ENCODE assay signal across 12 cellular contexts in the genomic region with DNA sequence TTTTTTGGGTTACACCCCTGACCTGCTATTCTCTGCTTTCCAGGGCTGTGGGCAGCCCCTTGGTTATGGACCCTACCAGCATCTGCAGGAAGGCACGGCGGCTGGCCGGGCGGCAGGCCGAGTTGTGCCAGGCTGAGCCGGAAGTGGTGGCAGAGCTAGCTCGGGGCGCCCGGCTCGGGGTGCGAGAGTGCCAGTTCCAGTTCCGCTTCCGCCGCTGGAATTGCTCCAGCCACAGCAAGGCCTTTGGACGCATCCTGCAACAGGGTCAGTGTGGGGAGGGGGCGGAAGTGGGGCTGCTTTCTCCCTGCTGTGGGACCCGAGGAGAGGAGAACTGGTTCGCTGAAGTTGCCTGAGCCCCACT. TPM values are rescaled to one million over a fixed set of nuclear protein-coding genes. Genes with fewer than 3 reads are reported as not detected.
DNase-seq lines count a peak whose midpoint lies in the region; ATAC-seq, FAIRE-seq and TF ChIP-seq lines count a peak whose summit lies in the region.
"Had no signal": no experiment of that assay in that cellular context is flagged by ENCODE, and none has a peak within 500 bp of the region (broad histone marks: within the 10 kb centered on the region; RNA-seq: fewer than 3 reads in every experiment).

No MANE protein-coding gene starts in this region.

- no peak overlapping the region for H3K23ac ChIP-seq in H1 (ENCODE audit: insufficient read length)

- no peak overlapping the region for H3K14ac ChIP-seq in H1 (ENCODE audit: insufficient read length)

- peak in 1 of 2 donors; percentile 8 for ATAC-seq in activated T-cell treated with anti-CD3 and anti-CD28 coated beads, Interleukin-2, amount 50 U/mL, for 4 hours

- no peaks in the 10 kb centered on the region for H3K36me3 Mint-ChIP-seq in activated T-cell treated with anti-CD3 and anti-CD28 coated beads, Interleukin-2, amount 50 U/mL, for 4 hours (ENCODE audit: insufficient read depth)

- H3K9ac ChIP-seq in H1 (replicated peaks in 1 of 4; ENCODE audit: extremely low read depth in 1 of 4, low read depth in 3 of 4, low read length in 3 of 4) (no peak overlapping the region), subcutaneous abdominal adipose tissue (ENCODE audit: low read length in 5 of 5) (no peak overlapping the region)

- H3K4me1 ChIP-seq in H1 (replicated peaks in 1 of 4; ENCODE audit: control insufficient read depth in 3 of 4, insufficient read depth in 4 of 4, low read length in 3 of 4), result peaks cover 0 to 24% (median 12%) of the 10 kb centered on the region in 4 experiments; a peak in 6 of 7 replicates
- peaks cover 0 to 18% (median 6%) of the 10 kb centered on the region in 5 donors for H3K4me1 ChIP-seq in subcutaneous abdominal adipose tissue (ENCODE audit: control insufficient read depth in 5 of 5, insufficient read depth in 5 of 5, low read length in 5 of 5)

- no peak overlapping the region for H3K56ac ChIP-seq in H1 (replicated peaks; ENCODE audit: insufficient read length, low read depth, low read length)

- H4K91ac ChIP-seq in H1 (replicated peaks; ENCODE audit: insufficient read length, low read length), result no peak overlapping the region

- H3K9me3 ChIP-seq in H1 (ENCODE audit: insufficient read depth in 2 of 2, low read depth in 1 of 2, low read length in 1 of 2) (no peaks in the 10 kb centered on the region; a peak in 1 of 4 replicates), subcutaneous abdominal adipose tissue (ENCODE audit: control insufficient read depth in 5 of 5, low read length in 5 of 5) (no peaks in the 10 kb centered on the region)

- peaks cover 36% of the 10 kb centered on the region for H3K27me3 Mint-ChIP-seq in activated T-cell treated with anti-CD3 and anti-CD28 coated beads, Interleukin-2, amount 50 U/mL, for 4 hours (ENCODE audit: low read depth)

- H3K36me3 ChIP-seq in H1 (ENCODE audit: control insufficient read depth in 2 of 4, insufficient read depth in 4 of 4, low read length in 3 of 4) (peaks cover 0 to 12% (median 0%) of the 10 kb centered on the region in 4 experiments; a peak in 1 of 8 replicates), subcutaneous abdominal adipose tissue (ENCODE audit: control insufficient read depth in 5 of 5, insufficient read depth in 5 of 5, low read length in 5 of 5) (no peaks in the 10 kb centered on the region)

- no peak overlapping the region for H4K5ac ChIP-seq in H1 (ENCODE audit: insufficient read length, low read depth, low read length)

- H3K23me2 ChIP-seq in H1 (ENCODE audit: low read depth, low read length), result peaks cover 6% of the 10 kb centered on the region; the same call in 1 of the 2 replicates

- no peak overlapping the region for H3K27ac ChIP-seq in H1 (ENCODE audit: low read depth, low read length)
- H3K27ac ChIP-seq in subcutaneous abdominal adipose tissue (ENCODE audit: low read depth, low read length), result no peak overlapping the region

- H3K4ac ChIP-seq in H1 (replicated peaks; ENCODE audit: insufficient read length, low read depth, low read length), result no peak overlapping the region

- no peaks in the 10 kb centered on the region for H3K79me2 ChIP-seq in H1 (ENCODE audit: control insufficient read depth in 1 of 2, insufficient read depth in 2 of 2, low read length in 2 of 2)

- TF ChIP-seq EP300 in H1 (IDR thresholded peaks at IDR 0.05; ENCODE audit: borderline replicate concordance in 1 of 2, low read depth in 2 of 2, low read length in 2 of 2), result no peak

- H4K8ac ChIP-seq in H1 (ENCODE audit: extremely low read depth, insufficient read depth, low read length), result no peak overlapping the region

- peak overlapping the region; percentile 29; the same call in 1 of the 2 replicates for H2BK15ac ChIP-seq in H1 (ENCODE audit: low read length)

- H2BK20ac ChIP-seq in H1 (ENCODE audit: low read length), result no peak overlapping the region

- DNase-seq in activated T-cell treated with anti-CD3 and anti-CD28 coated beads, Interleukin-2, amount 50 U/mL, for 4 hours, result no peak
- DNase-seq in activated T-cell treated with anti-CD3 and anti-CD28 coated beads for 4 hours, result no peak
- peak; percentile 37 for DNase-seq in NOMO-1 treated with dmso at 0.1 percent for 144 hours (lab: John Stamatoyannopoulos, UW; ENCODE audit: unreplicated experiment)
- DNase-seq in H1 (ENCODE audit: low read depth in 1 of 2, low spot score in 2 of 2), result no peak
- DNase-seq in NCI-H1105 (lab: John Stamatoyannopoulos, UW), result no peak
- DNase-seq in NCI-H226, result no peak
- no peak for DNase-seq in stimulated activated CD4-positive, alpha-beta T cell treated with anti-CD3 and anti-CD28 coated beads, Interleukin-1b, Interleukin-23, amount 100 ng/mL, for 48 hours
- DNase-seq: activated gamma-delta T cell; NCI-H1092; NK-92 treated with Interleukin-12 subunit alpha and Interleukin-12 subunit beta, amount 100 ng/mL, for 24 hours had no signal

- no peak overlapping the region for H2BK12ac ChIP-seq in H1 (ENCODE audit: low read depth, low read length)

- no peak overlapping the region for H2BK120ac ChIP-seq in H1 (replicated peaks; ENCODE audit: low read depth, low read length)

- H3K27me3 ChIP-seq in H1 (replicated peaks in 1 of 4; ENCODE audit: control insufficient read depth in 3 of 4, extremely low read depth in 1 of 4, insufficient read depth in 3 of 4, low read length in 3 of 4) (peaks cover 89 to 100% (median 96%) of the 10 kb centered on the region in 4 experiments), subcutaneous abdominal adipose tissue (ENCODE audit: control insufficient read depth in 5 of 5, insufficient read depth in 4 of 5, low read length in 5 of 5) (peaks cover 17 to 68% (median 58%) of the 10 kb centered on the region in 5 donors)

- H3K79me1 ChIP-seq in H1 (ENCODE audit: low read depth, low read length), result no peaks in the 10 kb centered on the region

- H3K4me1 Mint-ChIP-seq in activated T-cell treated with anti-CD3 and anti-CD28 coated beads, Interleukin-2, amount 50 U/mL, for 4 hours (ENCODE audit: low read depth), result peaks cover 25% of the 10 kb centered on the region

- FAIRE-seq in H1 (lab: Jason Lieb, UNC), result no peak

- TF ChIP-seq RAD21 in H1 (IDR thresholded peaks at IDR 0.05 in 1 of 2, conservative IDR thresholded peaks at IDR 0.05 in 1 of 2; ENCODE audit: low read depth in 2 of 2, low read length in 2 of 2), result no peak

- H3K18ac ChIP-seq in H1 (ENCODE audit: extremely low read depth, low read length), result no peak overlapping the region

- no peak overlapping the region for H2BK5ac ChIP-seq in H1 (ENCODE audit: low read depth, low read length)

- POLR2A ChIA-PET in H1 (lab: Charles Lee; ENCODE audit: partially characterized antibody), result interaction anchor here (1.0 to 1.3 kb wide), 3 partner anchors 12 to 25 kb away, joined by 3 read pairs; no protein-coding TSS in a partner anchor

- TF ChIP-seq POLR2A in H1 (IDR thresholded peaks at IDR 0.05; ENCODE audit: control extremely low read depth in 1 of 2, low read depth in 2 of 2, low read length in 2 of 2), result no peak

- peaks cover 23 to 28% of the 10 kb centered on the region in 2 experiments for H4K20me1 ChIP-seq in H1 (replicated peaks in 1 of 2; ENCODE audit: control insufficient read depth in 1 of 2, insufficient read depth in 2 of 2, low read length in 2 of 2)

- H3K4me3 Mint-ChIP-seq in activated T-cell treated with anti-CD3 and anti-CD28 coated beads, Interleukin-2, amount 50 U/mL, for 4 hours, result peak overlapping the region; percentile 68

- WGBS in H1 (ENCODE audit: extremely low coverage in 1 of 2, insufficient coverage in 1 of 2, insufficient read length in 1 of 2, insufficient replicate concordance in 2 of 2, low coverage in 1 of 2, low lambda C conversion rate in 2 of 2, missing lambda C conversion rate in 1 of 2), 2 experiments, result 15% methylated on average over 17 of the region's 18 CpGs; no CpG with 5 or more reads in 1 of the 2 experiments

- H3K9me3 Mint-ChIP-seq in activated T-cell treated with anti-CD3 and anti-CD28 coated beads, Interleukin-2, amount 50 U/mL, for 4 hours, result no peaks in the 10 kb centered on the region

- H3K4me3 ChIP-seq in H1 (ENCODE audit: extremely low read depth in 1 of 4, insufficient read depth in 2 of 4, low read depth in 3 of 4, low read length in 4 of 4), result peak overlapping the region in 1 of 4 experiments; percentile 43; a peak in 2 of 8 replicates
- H3K4me3 ChIP-seq in subcutaneous abdominal adipose tissue (ENCODE audit: low read depth in 1 of 5, low read length in 5 of 5), result peak overlapping the region in 3 of 5 donors; percentile 25 to 45 (median 34)

- CTCF ChIA-PET in H1 (lab: Charles Lee; ENCODE audit: partially characterized antibody), result interaction anchor here (1.4 to 21.8 kb wide), 7 partner anchors 8 to 131 kb away, joined by 3 to 783 read pairs (median 24); a partner anchor contains a TSS

- H2AK5ac ChIP-seq in H1 (ENCODE audit: low read depth, low read length), result no peak overlapping the region

- TF ChIP-seq CTCF in H1 (IDR thresholded peaks at IDR 0.05; ENCODE audit: control extremely low read depth in 1 of 3, insufficient read depth in 1 of 3, low read depth in 1 of 3, low read length in 3 of 3), result no peak

- peak overlapping the region; percentile 23 to 58; a peak in 3 of 4 replicates for H3K4me2 ChIP-seq in H1 (ENCODE audit: insufficient read depth in 1 of 2, low read depth in 2 of 2, low read length in 2 of 2)

- no peak overlapping the region for H2AFZ ChIP-seq in H1 (ENCODE audit: low read length)

RNA-seq across cellular contexts. Expression of a gene that starts 9.7 kb away (rescaled TPM):
- total RNA-seq in activated T-cell treated with anti-CD3 and anti-CD28 coated beads, Interleukin-2, amount 50 U/mL, for 4 hours, result 1 to 10 TPM; 1.4 to 2.7 (median 2.3) TPM
- total RNA-seq in H1 (2021; fragmentation: NEBNext Ultra II Directional; extraction: Animal tissue kit (Norgen Biotek cat#: 25700)), result not detected in 2 replicates
- 0.05 TPM in 1 of 2 replicates, not detected in the other for polyA plus RNA-seq in H1 (2011; rRNA removed)
- polyA plus RNA-seq in H1 (2011; cell fraction: cytosol; rRNA removed), result 0.03 TPM
- not detected for polyA plus RNA-seq in H1 (2011; cell fraction: nucleus; rRNA removed)
- not detected in 4 replicates for polyA plus RNA-seq in H1 (2012, experiment 1 of 2)
- not detected for polyA plus RNA-seq in H1 (2012, experiment 2 of 2)
- polyA plus RNA-seq in H1 (2013, experiment 1 of 2), result not detected
- not detected for polyA plus RNA-seq in H1 (2013, experiment 2 of 2)
- polyA minus RNA-seq in H1 (2011; rRNA and poly(A)+ RNA removed), result not detected in 2 replicates
- polyA minus RNA-seq in H1 (2011; cell fraction: cytosol; rRNA and poly(A)+ RNA removed), result not detected
- polyA minus RNA-seq in H1 (2011; cell fraction: nucleus; rRNA and poly(A)+ RNA removed), result 0.20 TPM
- polyA plus RNA-seq: AG04450 had no signal

RNA-seq across cellular contexts. Expression of a gene that starts 11.4 kb away (rescaled TPM):
- total RNA-seq in activated T-cell treated with anti-CD3 and anti-CD28 coated beads, Interleukin-2, amount 50 U/mL, for 4 hours, result under 1 TPM in 1 of 3 donors, not detected in 2; 0.11 TPM
- total RNA-seq in H1 (2021; fragmentation: NEBNext Ultra II Directional; extraction: Animal tissue kit (Norgen Biotek cat#: 25700)), result not detected in 2 replicates
- not detected in 2 replicates for polyA plus RNA-seq in H1 (2011; rRNA removed)
- polyA plus RNA-seq in H1 (2011; cell fraction: cytosol; rRNA removed), result not detected
- not detected for polyA plus RNA-seq in H1 (2011; cell fraction: nucleus; rRNA removed)
- polyA plus RNA-seq in H1 (2012, experiment 1 of 2), result not detected in 4 replicates
- polyA plus RNA-seq in H1 (2012, experiment 2 of 2), result not detected
- polyA plus RNA-seq in H1 (2013, experiment 1 of 2), result not detected
- not detected for polyA plus RNA-seq in H1 (2013, experiment 2 of 2)
- not detected in 2 replicates for polyA minus RNA-seq in H1 (2011; rRNA and poly(A)+ RNA removed)
- not detected for polyA minus RNA-seq in H1 (2011; cell fraction: cytosol; rRNA and poly(A)+ RNA removed)
- polyA minus RNA-seq in H1 (2011; cell fraction: nucleus; rRNA and poly(A)+ RNA removed), result not detected
- polyA plus RNA-seq: AG04450 had no signal

RNA-seq across cellular contexts. Expression of a gene that starts 39.4 kb away (rescaled TPM):
- total RNA-seq in activated T-cell treated with anti-CD3 and anti-CD28 coated beads, Interleukin-2, amount 50 U/mL, for 4 hours, result not detected
- not detected in 2 replicates for total RNA-seq in H1 (2021; fragmentation: NEBNext Ultra II Directional; extraction: Animal tissue kit (Norgen Biotek cat#: 25700))
- polyA plus RNA-seq in H1 (2011; rRNA removed), result not detected in 2 replicates
- polyA plus RNA-seq in H1 (2011; cell fraction: cytosol; rRNA removed), result not detected
- not detected for polyA plus RNA-seq in H1 (2011; cell fraction: nucleus; rRNA removed)
- not detected in 4 replicates for polyA plus RNA-seq in H1 (2012, experiment 1 of 2)
- polyA plus RNA-seq in H1 (2012, experiment 2 of 2), result not detected
- polyA plus RNA-seq in H1 (2013, experiment 1 of 2), result not detected
- not detected for polyA plus RNA-seq in H1 (2013, experiment 2 of 2)
- polyA minus RNA-seq in H1 (2011; rRNA and poly(A)+ RNA removed), result not detected in 2 replicates
- polyA minus RNA-seq in H1 (2011; cell fraction: cytosol; rRNA and poly(A)+ RNA removed), result not detected
- polyA minus RNA-seq in H1 (2011; cell fraction: nucleus; rRNA and poly(A)+ RNA removed), result not detected
- polyA plus RNA-seq: AG04450 had no signal
